Comparison of ENCODE assay signal across 1 cellular context in the genomic region with DNA sequence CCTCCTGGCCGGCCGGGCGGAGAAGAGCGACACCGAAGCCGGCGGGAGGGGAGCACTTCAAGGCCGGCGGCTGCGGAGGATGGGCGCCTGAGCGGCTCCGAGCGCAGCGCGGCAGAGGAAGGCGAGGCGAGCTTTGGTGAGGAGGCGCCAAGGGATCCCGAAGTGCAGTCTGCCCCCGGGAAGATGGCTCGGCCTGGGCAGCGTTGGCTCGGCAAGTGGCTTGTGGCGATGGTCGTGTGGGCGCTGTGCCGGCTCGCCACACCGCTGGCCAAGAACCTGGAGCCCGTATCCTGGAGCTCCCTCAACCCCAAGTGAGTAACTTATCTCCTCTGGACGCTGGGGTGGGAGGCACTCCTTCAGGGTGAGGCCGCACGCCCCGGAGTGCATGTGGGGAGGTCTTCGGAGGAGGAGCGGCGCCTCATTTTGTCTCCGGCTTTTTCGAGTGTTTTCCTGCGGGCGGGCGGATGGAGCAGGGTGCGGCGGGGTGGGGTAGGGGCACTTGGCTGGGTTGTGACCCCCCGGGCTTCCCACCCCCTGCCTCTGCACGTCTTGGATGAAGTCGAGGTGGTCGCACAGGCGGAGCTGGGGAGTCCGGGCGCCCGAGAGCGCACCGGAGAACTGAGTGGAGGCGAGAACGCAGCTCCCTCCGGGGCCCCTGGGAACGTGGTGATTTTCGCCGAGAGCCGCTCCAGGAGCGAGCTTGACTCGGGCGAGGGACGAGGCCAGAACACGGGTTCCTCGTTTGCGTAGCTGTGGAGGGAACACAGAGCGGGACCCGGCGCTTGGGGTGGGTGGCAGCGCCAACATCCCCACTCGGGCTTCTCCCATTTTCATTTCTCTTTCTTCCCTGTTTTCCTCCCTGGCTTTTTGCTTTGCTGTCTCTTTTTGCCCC.
TF ChIP-seq lines count a peak whose summit lies in the region.

No MANE protein-coding gene starts in this region.

TF ChIP-seq in GM12878, 131 proteins besides CTCF, POLR2A, EP300 and RAD21 (continued from another document):
- TF ChIP-seq, protein P1, sequence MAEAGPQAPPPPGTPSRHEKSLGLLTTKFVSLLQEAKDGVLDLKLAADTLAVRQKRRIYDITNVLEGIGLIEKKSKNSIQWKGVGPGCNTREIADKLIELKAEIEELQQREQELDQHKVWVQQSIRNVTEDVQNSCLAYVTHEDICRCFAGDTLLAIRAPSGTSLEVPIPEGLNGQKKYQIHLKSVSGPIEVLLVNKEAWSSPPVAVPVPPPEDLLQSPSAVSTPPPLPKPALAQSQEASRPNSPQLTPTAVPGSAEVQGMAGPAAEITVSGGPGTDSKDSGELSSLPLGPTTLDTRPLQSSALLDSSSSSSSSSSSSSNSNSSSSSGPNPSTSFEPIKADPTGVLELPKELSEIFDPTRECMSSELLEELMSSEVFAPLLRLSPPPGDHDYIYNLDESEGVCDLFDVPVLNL (IDR thresholded peaks at IDR 0.05; ENCODE audit: low read depth, low read length): no peak
- TF ChIP-seq BCL11A (IDR thresholded peaks at IDR 0.05; ENCODE audit: low read depth, low read length): no peak
- TF ChIP-seq ZNF217 (IDR thresholded peaks at IDR 0.05): no peak
- TF ChIP-seq, protein P2, sequence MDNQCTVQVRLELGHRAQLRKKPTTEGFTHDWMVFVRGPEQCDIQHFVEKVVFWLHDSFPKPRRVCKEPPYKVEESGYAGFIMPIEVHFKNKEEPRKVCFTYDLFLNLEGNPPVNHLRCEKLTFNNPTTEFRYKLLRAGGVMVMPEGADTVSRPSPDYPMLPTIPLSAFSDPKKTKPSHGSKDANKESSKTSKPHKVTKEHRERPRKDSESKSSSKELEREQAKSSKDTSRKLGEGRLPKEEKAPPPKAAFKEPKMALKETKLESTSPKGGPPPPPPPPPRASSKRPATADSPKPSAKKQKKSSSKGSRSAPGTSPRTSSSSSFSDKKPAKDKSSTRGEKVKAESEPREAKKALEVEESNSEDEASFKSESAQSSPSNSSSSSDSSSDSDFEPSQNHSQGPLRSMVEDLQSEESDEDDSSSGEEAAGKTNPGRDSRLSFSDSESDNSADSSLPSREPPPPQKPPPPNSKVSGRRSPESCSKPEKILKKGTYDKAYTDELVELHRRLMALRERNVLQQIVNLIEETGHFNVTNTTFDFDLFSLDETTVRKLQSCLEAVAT (IDR thresholded peaks at IDR 0.05): no peak
- no peak for TF ChIP-seq ZBED1 (IDR thresholded peaks at IDR 0.05; ENCODE audit: borderline replicate concordance)
- no peak for TF ChIP-seq MTA3 (IDR thresholded peaks at IDR 0.05; ENCODE audit: borderline replicate concordance, low read length)
- TF ChIP-seq, protein P3, sequence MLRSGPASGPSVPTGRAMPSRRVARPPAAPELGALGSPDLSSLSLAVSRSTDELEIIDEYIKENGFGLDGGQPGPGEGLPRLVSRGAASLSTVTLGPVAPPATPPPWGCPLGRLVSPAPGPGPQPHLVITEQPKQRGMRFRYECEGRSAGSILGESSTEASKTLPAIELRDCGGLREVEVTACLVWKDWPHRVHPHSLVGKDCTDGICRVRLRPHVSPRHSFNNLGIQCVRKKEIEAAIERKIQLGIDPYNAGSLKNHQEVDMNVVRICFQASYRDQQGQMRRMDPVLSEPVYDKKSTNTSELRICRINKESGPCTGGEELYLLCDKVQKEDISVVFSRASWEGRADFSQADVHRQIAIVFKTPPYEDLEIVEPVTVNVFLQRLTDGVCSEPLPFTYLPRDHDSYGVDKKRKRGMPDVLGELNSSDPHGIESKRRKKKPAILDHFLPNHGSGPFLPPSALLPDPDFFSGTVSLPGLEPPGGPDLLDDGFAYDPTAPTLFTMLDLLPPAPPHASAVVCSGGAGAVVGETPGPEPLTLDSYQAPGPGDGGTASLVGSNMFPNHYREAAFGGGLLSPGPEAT (IDR thresholded peaks at IDR 0.05; ENCODE audit: low read depth): no peak
